14 cellular contexts compared by ENCODE assay signal in the genomic region with DNA sequence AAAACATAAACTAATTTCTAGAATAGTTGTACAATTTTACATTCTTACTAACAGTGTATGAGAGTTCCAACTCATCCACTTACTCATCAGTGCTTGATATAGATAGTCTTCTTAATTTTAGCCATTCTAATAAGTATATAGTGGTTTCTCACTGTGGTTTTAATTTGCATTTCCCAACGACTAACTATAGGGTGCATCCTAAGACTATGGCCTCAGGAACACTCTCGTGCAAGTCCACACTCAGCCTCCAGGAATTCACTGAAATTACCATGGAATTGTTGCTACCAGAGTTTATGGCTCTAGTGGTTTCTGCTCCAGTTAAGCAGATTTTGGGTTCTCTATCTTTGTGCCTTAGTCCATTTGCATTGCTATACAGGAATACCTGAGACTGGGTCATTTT.
"Had no signal": no experiment of that assay in that cellular context is flagged by ENCODE, and none has a peak within 500 bp of the region (broad histone marks: within the 10 kb centered on the region; RNA-seq: fewer than 3 reads in every experiment).

No MANE protein-coding gene starts in this region.

- H3K4me1 ChIP-seq: lower lobe of right lung had no signal

- H3K27me3 ChIP-seq: ovary had no signal

- DNase-seq: activated CD4-positive, alpha-beta T cell treated with anti-CD3 and anti-CD28 coated beads for 4 hours; activated CD8-positive, alpha-beta T cell treated with anti-CD3 and anti-CD28 coated beads for 36 hours; activated effector memory CD4-positive, alpha-beta T cell treated with Interleukin-2 at 50 U/mL for 16 hours; activated naive CD4-positive, alpha-beta T cell treated with anti-CD3 and anti-CD28 coated beads, Interleukin-2, amount 50 U/mL, for 16 hours; activated T-cell treated with anti-CD3 and anti-CD28 coated beads, Interleukin-2, amount 50 U/mL, for 4 hours; cortex of kidney; effector CD4-positive, alpha-beta T cell; head of caudate nucleus; lower lobe of right lung; ovary; stimulated activated naive CD8-positive, alpha-beta T cell treated with anti-CD3 and anti-CD28 coated beads, Interleukin-15, amount 100 ng/mL, for 72 hours; T-helper 1 cell; T1000 had no signal

- H3K27ac ChIP-seq: lower lobe of right lung, ovary had no signal

- H3K9me3 ChIP-seq: lower lobe of right lung, ovary had no signal

- H3K36me3 ChIP-seq: lower lobe of right lung, ovary had no signal

- H3K4me3 ChIP-seq: lower lobe of right lung, ovary had no signal

- ATAC-seq: activated CD8-positive, alpha-beta T cell treated with anti-CD3 and anti-CD28 coated beads for 36 hours; activated T-cell treated with anti-CD3 and anti-CD28 coated beads, Interleukin-2, amount 50 U/mL, for 4 hours; lower lobe of right lung; sciatic nerve; stimulated activated naive CD8-positive, alpha-beta T cell treated with anti-CD3 and anti-CD28 coated beads, Interleukin-15, amount 100 ng/mL, for 72 hours had no signal
